In the genomic region with DNA sequence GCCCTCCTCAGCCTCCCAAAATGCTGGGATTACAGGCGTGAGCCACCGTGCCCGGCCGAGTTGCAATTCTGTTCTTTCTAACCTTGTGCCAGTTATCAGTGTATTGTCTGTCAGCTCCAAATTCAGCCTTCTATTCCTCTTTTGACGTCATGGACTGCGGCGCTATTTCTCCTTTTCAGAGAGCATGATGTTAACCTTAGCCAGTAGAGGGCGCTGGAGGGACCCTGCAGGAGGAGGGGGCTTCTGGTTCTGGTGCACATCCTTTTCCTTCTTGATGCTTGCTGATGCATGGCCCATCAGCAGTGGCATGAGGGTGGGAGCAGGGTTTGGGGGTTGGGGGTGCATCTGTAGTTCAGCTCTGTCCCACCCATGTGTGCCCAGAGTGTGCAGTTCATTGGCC, we compare ENCODE assay signal across 12 cellular contexts.
DNase-seq lines count a peak whose midpoint lies in the region; ATAC-seq and TF ChIP-seq lines count a peak whose summit lies in the region.
"Had no signal": no experiment of that assay in that cellular context is flagged by ENCODE, and none has a peak within 500 bp of the region (broad histone marks: within the 10 kb centered on the region; RNA-seq: fewer than 3 reads in every experiment).

No MANE protein-coding gene starts in this region.

- no peaks in the 10 kb centered on the region for H4K20me1 ChIP-seq in mammary epithelial cell (ENCODE audit: insufficient read depth, low read length)
- H4K20me1 ChIP-seq: BLaER1 had no signal

- H3K4me1 Mint-ChIP-seq in MCF 10A (ENCODE audit: insufficient read depth, unreplicated experiment) (no peaks in the 10 kb centered on the region), WTC11 (no peaks in the 10 kb centered on the region), type B pancreatic cell (ENCODE audit: unreplicated experiment) (no peaks in the 10 kb centered on the region)

- BruUV-seq in MCF 10A (replicated peaks; lab: Mats Ljungman, UMichigan), result no TSS peak
- BruUV-seq in mammary epithelial cell (replicated peaks; lab: Mats Ljungman, UMichigan), result no TSS peak

- in situ Hi-C loops in mammary epithelial cell (cut with MboI; ENCODE audit: low sequenced_read_pairs in 2 of 2), result no loop called here

- dilution Hi-C loops in mammary epithelial cell (cut with HindIII; ENCODE audit: low sequenced_read_pairs), result no loop called here

- DNase-seq in MCF 10A (ENCODE audit: unreplicated experiment) (no peak), mammary epithelial cell (no peak), HT1080 (ENCODE audit: low read depth) (peak; percentile 4), WTC11 (ENCODE audit: low spot score) (peak; percentile 60), type B pancreatic cell (ENCODE audit: extremely low spot score, unreplicated experiment) (no peak), DMS153 treated with DMSO at 0.1 percent for 48 hours (lab: John Stamatoyannopoulos, UW; ENCODE audit: unreplicated experiment) (no peak), COR-L47 (lab: John Stamatoyannopoulos, UW) (no peak)
- DNase-seq: NCI-H2029 treated with DMSO at 0.1 percent for 48 hours; stimulated activated CD4-positive, alpha-beta T cell treated with anti-CD3 and anti-CD28 coated beads, Interleukin-4, amount 100 ng/mL, for 4 hours; stomach had no signal

- H3K27me3 Mint-ChIP-seq in MCF 10A (ENCODE audit: insufficient read depth, unreplicated experiment), result no peaks in the 10 kb centered on the region
- no peaks in the 10 kb centered on the region for H3K27me3 Mint-ChIP-seq in WTC11 (ENCODE audit: low read depth)
- peaks cover 13% of the 10 kb centered on the region for H3K27me3 Mint-ChIP-seq in type B pancreatic cell

- no peak overlapping the region for H3K4me2 ChIP-seq in mammary epithelial cell (ENCODE audit: insufficient read depth, low read depth, low read length)
- H3K4me2 ChIP-seq: BLaER1 had no signal

- H3K4me3 ChIP-seq in mammary epithelial cell (replicated peaks in 1 of 3; ENCODE audit: insufficient read depth in 1 of 3, low read depth in 2 of 3, low read length in 3 of 3), result no peak overlapping the region
- H3K4me3 ChIP-seq: BLaER1, stomach had no signal

- intact Hi-C loops in MCF 10A (cut with micrococcal nuclease) (no loop called here), mammary epithelial cell (cut with micrococcal nuclease) (no loop called here)

- no peak overlapping the region for H2AFZ ChIP-seq in mammary epithelial cell (ENCODE audit: low read depth, low read length)

- H3K9me3 ChIP-seq in mammary epithelial cell (replicated peaks; ENCODE audit: insufficient read depth, low read length), result no peaks in the 10 kb centered on the region
- H3K9me3 ChIP-seq: stomach had no signal

- H3K4me1 ChIP-seq in mammary epithelial cell (ENCODE audit: insufficient read depth, low read length), result no peaks in the 10 kb centered on the region
- H3K4me1 ChIP-seq: BLaER1, stomach had no signal

- no peaks in the 10 kb centered on the region for H3K79me2 ChIP-seq in mammary epithelial cell (ENCODE audit: insufficient read depth, low read length)

- H3K9me3 Mint-ChIP-seq in MCF 10A (ENCODE audit: unreplicated experiment), result no peaks in the 10 kb centered on the region
- H3K9me3 Mint-ChIP-seq in WTC11, result no peaks in the 10 kb centered on the region
- H3K9me3 Mint-ChIP-seq in type B pancreatic cell, result no peaks in the 10 kb centered on the region

- 60% methylated on average over 3 of the region's 8 CpGs for WGBS in mammary epithelial cell (ENCODE audit: low coverage, missing lambda C conversion rate)

- H3K27ac Mint-ChIP-seq in MCF 10A (ENCODE audit: low read depth, unreplicated experiment), result no peak overlapping the region
- H3K27ac Mint-ChIP-seq in WTC11, result no peak overlapping the region
- no peak overlapping the region for H3K27ac Mint-ChIP-seq in type B pancreatic cell

- no peaks in the 10 kb centered on the region for H3K36me3 ChIP-seq in mammary epithelial cell (ENCODE audit: insufficient read depth, low read length)
- H3K36me3 ChIP-seq: BLaER1, stomach had no signal

- TF ChIP-seq CTCF in MCF 10A (IDR thresholded peaks at IDR 0.05; ENCODE audit: unreplicated experiment), result peak; percentile 17
- TF ChIP-seq CTCF in mammary epithelial cell (conservative IDR thresholded peaks at IDR 0.05 in 1 of 2, IDR thresholded peaks at IDR 0.05 in 1 of 2; ENCODE audit: extremely low read depth in 1 of 2, insufficient read depth in 1 of 2, low read depth in 1 of 2, low read length in 2 of 2), result no peak
- TF ChIP-seq CTCF in WTC11 (IDR thresholded peaks at IDR 0.05), result peak; percentile 72
- peak; percentile 51 for TF ChIP-seq CTCF in type B pancreatic cell (conservative IDR thresholded peaks at IDR 0.05)

- CTCF ChIA-PET in MCF 10A (lab: Yijun Ruan, JAX), result interaction anchor here (1.1 kb wide), 1 partner anchor 25 kb away, joined by 4 read pairs; no protein-coding TSS in a partner anchor
- CTCF ChIA-PET in mammary epithelial cell (lab: Charles Lee; ENCODE audit: low non-redundant PET), result interaction anchor here (0.6 kb wide), 1 partner anchor 1236 kb away, joined by 9 read pairs; no protein-coding TSS in a partner anchor
- CTCF ChIA-PET in WTC11 (lab: Charles Lee), result interaction anchor here (0.5 to 1.5 kb wide), 9 partner anchors 16 to 297 kb away, joined by 3 to 9 read pairs (median 3); no protein-coding TSS in a partner anchor

- POLR2A ChIA-PET in MCF 10A (lab: Yijun Ruan, JAX), result no interaction called here
- POLR2A ChIA-PET in WTC11 (lab: Charles Lee), result no interaction called here

- no peak overlapping the region for H3K9ac ChIP-seq in mammary epithelial cell (ENCODE audit: insufficient read depth, low read length)
- H3K9ac ChIP-seq: BLaER1 had no signal

- H3K4me3 Mint-ChIP-seq in MCF 10A (ENCODE audit: unreplicated experiment) (no peak overlapping the region), WTC11 (no peak overlapping the region), type B pancreatic cell (no peak overlapping the region)

- H3K27me3 ChIP-seq in mammary epithelial cell (ENCODE audit: insufficient read depth, low read length), result no peaks in the 10 kb centered on the region
- H3K27me3 ChIP-seq: BLaER1, stomach had no signal

- ATAC-seq in WTC11 (peak; percentile 69), GM19463 (IDR thresholded peaks at IDR 0.05; ENCODE audit: unreplicated experiment) (no peak)

- no peaks in the 10 kb centered on the region for H3K36me3 Mint-ChIP-seq in MCF 10A (ENCODE audit: insufficient read depth, unreplicated experiment)
- peaks cover 3% of the 10 kb centered on the region for H3K36me3 Mint-ChIP-seq in WTC11
- H3K36me3 Mint-ChIP-seq in type B pancreatic cell, result no peaks in the 10 kb centered on the region

- no peak overlapping the region for H3K27ac ChIP-seq in mammary epithelial cell (ENCODE audit: insufficient read depth, low read depth, low read length)
- H3K27ac ChIP-seq: BLaER1, stomach had no signal

TF ChIP-seq in WTC11, 78 proteins besides CTCF, POLR2A, EP300 and RAD21 (continues in another document):
- no peak for TF ChIP-seq CREM (CRISPR knock-in tag; IDR thresholded peaks at IDR 0.05)
- no peak for TF ChIP-seq ZBTB21 (CRISPR knock-in tag; IDR thresholded peaks at IDR 0.05; ENCODE audit: borderline replicate concordance)
- no peak for TF ChIP-seq CREB1 (CRISPR knock-in tag; IDR thresholded peaks at IDR 0.05)
- TF ChIP-seq ZNF416 (CRISPR knock-in tag; IDR thresholded peaks at IDR 0.05), result no peak
- TF ChIP-seq GRHL2 (CRISPR knock-in tag; IDR thresholded peaks at IDR 0.05; ENCODE audit: insufficient replicate concordance, severe bottlenecking), result no peak
- no peak for TF ChIP-seq NR2C2 (CRISPR knock-in tag; IDR thresholded peaks at IDR 0.05)
- TF ChIP-seq ATF6 (CRISPR knock-in tag; IDR thresholded peaks at IDR 0.05), result no peak
- TF ChIP-seq IRF2 (CRISPR knock-in tag; IDR thresholded peaks at IDR 0.05; ENCODE audit: borderline replicate concordance, low read depth), result no peak
- no peak for TF ChIP-seq TEAD4 (CRISPR knock-in tag; IDR thresholded peaks at IDR 0.05)
- TF ChIP-seq ZNF232 (CRISPR knock-in tag; IDR thresholded peaks at IDR 0.05), result no peak
- no peak for TF ChIP-seq ZNF512 (CRISPR knock-in tag; IDR thresholded peaks at IDR 0.05; ENCODE audit: borderline replicate concordance)

Comparison
In these comparisons a context has a peak if more than half of its experiments do, and no peak if none do; other contexts are left out.
1. CTCF ChIP-seq: peak in MCF 10A (single experiment), WTC11 (single experiment) and type B pancreatic cell (single experiment); none in mammary epithelial cell (0 of 2).
2. DNase-seq: peak in HT1080 (single experiment) and WTC11 (single experiment); none in MCF 10A (single experiment), mammary epithelial cell (single experiment), type B pancreatic cell (single experiment), DMS153 treated with DMSO at 0.1 percent for 48 hours (single experiment) and COR-L47 (single experiment).